ENCODE assay signal across 1 cellular context in the genomic region with DNA sequence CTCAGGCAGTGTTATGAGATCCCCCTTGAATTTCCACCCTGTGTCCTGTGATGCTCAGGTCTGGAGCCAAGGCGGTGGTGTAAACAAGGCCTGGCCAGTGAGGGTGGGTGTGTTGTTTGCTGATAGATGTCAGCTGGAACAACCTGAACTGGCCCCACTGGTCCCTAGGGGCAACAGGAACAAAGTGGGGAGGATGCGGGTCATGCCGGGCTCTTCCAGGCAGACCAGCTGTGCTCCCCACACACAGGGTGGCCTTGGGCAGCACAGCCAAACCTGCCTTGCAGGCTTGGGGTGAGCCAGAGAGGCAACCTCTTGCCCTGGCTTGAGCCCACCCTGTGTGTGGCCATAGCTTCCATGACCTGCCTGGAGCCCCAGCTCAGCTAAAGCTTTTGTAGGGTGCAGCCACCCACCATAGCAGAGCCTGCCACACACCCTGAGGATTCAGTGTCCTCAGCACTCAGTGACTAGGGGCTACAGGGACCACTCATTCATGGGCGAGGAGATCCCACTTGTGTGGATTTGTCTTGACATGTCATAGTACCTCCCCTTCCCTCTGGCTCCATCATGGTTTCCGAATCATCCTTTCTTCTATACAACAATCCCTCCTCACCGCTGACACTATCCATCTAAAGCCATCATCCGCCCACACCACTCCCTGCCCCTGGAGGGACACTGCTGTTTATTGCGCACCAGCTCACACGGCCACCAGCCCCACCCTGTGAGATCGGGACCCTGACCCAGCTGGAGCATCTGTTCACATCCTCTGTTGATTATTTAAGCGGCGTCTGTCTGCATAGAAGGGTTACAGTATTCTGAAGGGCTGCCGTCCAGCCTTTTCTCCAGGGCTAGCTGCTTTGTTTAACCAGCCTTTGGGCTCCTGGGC.
TF ChIP-seq lines count a peak whose summit lies in the region.

No MANE protein-coding gene starts in this region.

TF ChIP-seq in HCT116, 20 proteins besides CTCF, POLR2A, EP300 and RAD21 (continued from another document):
- TF ChIP-seq, protein P1, sequence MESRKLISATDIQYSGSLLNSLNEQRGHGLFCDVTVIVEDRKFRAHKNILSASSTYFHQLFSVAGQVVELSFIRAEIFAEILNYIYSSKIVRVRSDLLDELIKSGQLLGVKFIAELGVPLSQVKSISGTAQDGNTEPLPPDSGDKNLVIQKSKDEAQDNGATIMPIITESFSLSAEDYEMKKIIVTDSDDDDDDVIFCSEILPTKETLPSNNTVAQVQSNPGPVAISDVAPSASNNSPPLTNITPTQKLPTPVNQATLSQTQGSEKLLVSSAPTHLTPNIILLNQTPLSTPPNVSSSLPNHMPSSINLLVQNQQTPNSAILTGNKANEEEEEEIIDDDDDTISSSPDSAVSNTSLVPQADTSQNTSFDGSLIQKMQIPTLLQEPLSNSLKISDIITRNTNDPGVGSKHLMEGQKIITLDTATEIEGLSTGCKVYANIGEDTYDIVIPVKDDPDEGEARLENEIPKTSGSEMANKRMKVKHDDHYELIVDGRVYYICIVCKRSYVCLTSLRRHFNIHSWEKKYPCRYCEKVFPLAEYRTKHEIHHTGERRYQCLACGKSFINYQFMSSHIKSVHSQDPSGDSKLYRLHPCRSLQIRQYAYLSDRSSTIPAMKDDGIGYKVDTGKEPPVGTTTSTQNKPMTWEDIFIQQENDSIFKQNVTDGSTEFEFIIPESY (IDR thresholded peaks at IDR 0.05; ENCODE audit: extremely low read depth, insufficient replicate concordance, low read length) = no peak
- TF ChIP-seq SP1 (IDR thresholded peaks at IDR 0.05; ENCODE audit: low read depth) (no peak), TCF7L2 (IDR thresholded peaks at IDR 0.05; ENCODE audit: borderline replicate concordance, extremely low read depth, insufficient read depth, insufficient read length) (no peak), SIN3A (IDR thresholded peaks at IDR 0.05; ENCODE audit: low read depth) (no peak), FOSL1 (IDR thresholded peaks at IDR 0.05; ENCODE audit: low read depth) (no peak), POLR2AphosphoS5 (IDR thresholded peaks at IDR 0.05; ENCODE audit: low read depth, low read length) (no peak), CEBPB (IDR thresholded peaks at IDR 0.05; ENCODE audit: low read depth) (no peak), REST (IDR thresholded peaks at IDR 0.05; ENCODE audit: low read depth) (no peak), ELF1 (IDR thresholded peaks at IDR 0.05; ENCODE audit: borderline replicate concordance, low read depth) (no peak), EZH2 (IDR thresholded peaks at IDR 0.05) (no peak)
- TF ChIP-seq, protein P2, sequence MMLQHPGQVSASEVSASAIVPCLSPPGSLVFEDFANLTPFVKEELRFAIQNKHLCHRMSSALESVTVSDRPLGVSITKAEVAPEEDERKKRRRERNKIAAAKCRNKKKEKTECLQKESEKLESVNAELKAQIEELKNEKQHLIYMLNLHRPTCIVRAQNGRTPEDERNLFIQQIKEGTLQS (IDR thresholded peaks at IDR 0.05) = no peak
